14 cellular contexts compared by ENCODE assay signal in genomic region chr13:107035186-107035585, GRCh38.
DNase-seq lines count a peak whose midpoint lies in the region; ATAC-seq and TF ChIP-seq lines count a peak whose summit lies in the region.
"Had no signal": no experiment of that assay in that cellular context is flagged by ENCODE, and none has a peak within 500 bp of the region (broad histone marks: within the 10 kb centered on the region; RNA-seq: fewer than 3 reads in every experiment).

No MANE protein-coding gene starts in this region.

- no peak overlapping the region for H4K8ac ChIP-seq in mesenchymal stem cell (ENCODE audit: low read length)

- TF ChIP-seq CTCF in AG10803 (conservative IDR thresholded peaks at IDR 0.05; ENCODE audit: low read length) = no peak
- TF ChIP-seq CTCF in suprapubic skin (IDR thresholded peaks at IDR 0.05) = no peak

- H3K9ac ChIP-seq in mesenchymal stem cell (ENCODE audit: low read length) = peak overlapping the region; percentile 60

- no peak overlapping the region for H4K91ac ChIP-seq in mesenchymal stem cell (ENCODE audit: low read length)

- TF ChIP-seq EP300 in suprapubic skin (IDR thresholded peaks at IDR 0.05) = no peak

- DNase-seq in AG10803 (ENCODE audit: low read depth) (peak; percentile 12), MG63 (peak; percentile 7), astrocyte of the hippocampus (ENCODE audit: low read depth, low spot score) (peak; percentile 61), mesenchymal stem cell (no peak), NCI-H524 treated with DMSO at 0.1 percent for 48 hours (lab: John Stamatoyannopoulos, UW) (no peak), suprapubic skin (ENCODE audit: low spot score in 2 of 2) (no peak)
- DNase-seq: 8988T; C1 segment of cervical spinal cord; CD4-positive, alpha-beta T cell; DMS79 had no signal

- H2AFZ ChIP-seq in mesenchymal stem cell (ENCODE audit: low read depth, low read length) = no peak overlapping the region

- no peak for ATAC-seq in GM21717 (IDR thresholded peaks at IDR 0.05; ENCODE audit: unreplicated experiment)
- ATAC-seq: GM12878, HCT116 had no signal

- no peak overlapping the region for H2BK12ac ChIP-seq in mesenchymal stem cell (ENCODE audit: low read length in 2 of 2)

- H2BK5ac ChIP-seq in mesenchymal stem cell (ENCODE audit: low read depth, low read length, poor library complexity, severe bottlenecking) = no peak overlapping the region

- no peak overlapping the region for H3K4me3 ChIP-seq in AG10803 (ENCODE audit: low read length)
- no peak overlapping the region for H3K4me3 ChIP-seq in MG63
- no peak overlapping the region for H3K4me3 ChIP-seq in mesenchymal stem cell (ENCODE audit: insufficient read depth in 1 of 2, low read depth in 1 of 2, low read length in 2 of 2)
- no peak overlapping the region for H3K4me3 ChIP-seq in suprapubic skin
- H3K4me3 ChIP-seq: GM12878 had no signal

- H2BK15ac ChIP-seq in mesenchymal stem cell (ENCODE audit: low read depth, poor library complexity, severe bottlenecking) = peak overlapping the region; percentile 48

- H3K36me3 ChIP-seq in MG63 (no peaks in the 10 kb centered on the region), mesenchymal stem cell (ENCODE audit: control insufficient read depth in 1 of 2, insufficient read depth in 2 of 2, low read depth in 1 of 2, low read length in 2 of 2) (no peaks in the 10 kb centered on the region), suprapubic skin (no peaks in the 10 kb centered on the region)

- H2BK120ac ChIP-seq in mesenchymal stem cell (ENCODE audit: low read depth, low read length) = no peak overlapping the region

- no peak overlapping the region for H3K23ac ChIP-seq in mesenchymal stem cell (ENCODE audit: low read length in 2 of 2)

- H3K4ac ChIP-seq in mesenchymal stem cell (ENCODE audit: low read depth in 1 of 2, low read length in 2 of 2) = no peak overlapping the region

- H3K4me2 ChIP-seq in mesenchymal stem cell (ENCODE audit: low read length, poor library complexity, severe bottlenecking) = no peak overlapping the region

- WGBS in mesenchymal stem cell = 94% methylated on average over 5 of the region's 6 CpGs
- WGBS in suprapubic skin = 52% methylated on average over 6 of the region's 6 CpGs

- no peak overlapping the region for H3K14ac ChIP-seq in mesenchymal stem cell (ENCODE audit: low read length in 2 of 2)

- H3K79me1 ChIP-seq in mesenchymal stem cell (replicated peaks; ENCODE audit: low read length, poor library complexity, severe bottlenecking) = no peaks in the 10 kb centered on the region

- no peaks in the 10 kb centered on the region for H3K27me3 ChIP-seq in MG63
- H3K27me3 ChIP-seq in mesenchymal stem cell (ENCODE audit: control insufficient read depth in 1 of 2, insufficient read depth in 1 of 2, low read length in 2 of 2) = no peaks in the 10 kb centered on the region
- no peaks in the 10 kb centered on the region for H3K27me3 ChIP-seq in suprapubic skin

- peaks cover 2% of the 10 kb centered on the region; the same call in 1 of the 2 replicates for H3K9me3 ChIP-seq in MG63
- H3K9me3 ChIP-seq in mesenchymal stem cell (ENCODE audit: control insufficient read depth, low read length) = no peaks in the 10 kb centered on the region
- no peaks in the 10 kb centered on the region for H3K9me3 ChIP-seq in suprapubic skin

- H2AK5ac ChIP-seq in mesenchymal stem cell (ENCODE audit: low read length, severe bottlenecking) = peak overlapping the region; percentile 6

- no peaks in the 10 kb centered on the region for H3K4me1 ChIP-seq in mesenchymal stem cell (ENCODE audit: control insufficient read depth, insufficient read depth, low read depth, low read length)
- no peaks in the 10 kb centered on the region for H3K4me1 ChIP-seq in suprapubic skin

- no peak overlapping the region for H3K27ac ChIP-seq in mesenchymal stem cell (ENCODE audit: low read length, poor library complexity, severe bottlenecking)
- no peak overlapping the region for H3K27ac ChIP-seq in suprapubic skin
- H3K27ac ChIP-seq: HL-60 had no signal

- no peak overlapping the region for H3K18ac ChIP-seq in mesenchymal stem cell (ENCODE audit: low read depth in 1 of 2, low read length in 2 of 2)

- TF ChIP-seq POLR2A in suprapubic skin (IDR thresholded peaks at IDR 0.05) = no peak

Comparison
In these comparisons a context has a peak if more than half of its experiments do, and no peak if none do; other contexts are left out.
1. DNase-seq: peak in AG10803 (single experiment), MG63 (single experiment) and astrocyte of the hippocampus (single experiment); none in mesenchymal stem cell (single experiment), NCI-H524 treated with DMSO at 0.1 percent for 48 hours (single experiment) and suprapubic skin (0 of 2).